In genomic region chr20:32624687-32625345, GRCh38 we compare ENCODE assay signal across 27 cellular contexts. TPM values are rescaled to one million over a fixed set of nuclear protein-coding genes. Genes with fewer than 3 reads are reported as not detected.
"Had no signal": no experiment of that assay in that cellular context is flagged by ENCODE, and none has a peak within 500 bp of the region (broad histone marks: within the 10 kb centered on the region; RNA-seq: fewer than 3 reads in every experiment).

No MANE protein-coding gene starts in this region.

- H3K27me3 Mint-ChIP-seq: activated naive CD8-positive, alpha-beta T cell treated with anti-CD3 and anti-CD28 coated beads, Interleukin-2, amount 50 U/mL, for 24 hours; central memory CD8-positive, alpha-beta T cell had no signal

- H3K36me3 ChIP-seq: ascending aorta, MG63 had no signal

- H3K9me3 Mint-ChIP-seq: activated naive CD8-positive, alpha-beta T cell treated with anti-CD3 and anti-CD28 coated beads, Interleukin-2, amount 50 U/mL, for 24 hours; central memory CD8-positive, alpha-beta T cell; T-helper 2 cell treated with Interferon-gamma antibody and Interleukin-4, amounts not matched to agents 5 μg/mL and 100 μg/mL, for 36 hours; WTC11 had no signal

- ATAC-seq: activated CD8-positive, alpha-beta T cell treated with anti-CD3 and anti-CD28 coated beads, Interleukin-2, amount 10 ng/mL, durations not matched to agents 7 days and 5 days; activated naive CD8-positive, alpha-beta T cell treated with anti-CD3 and anti-CD28 coated beads, Interleukin-2, amount 50 U/mL, for 24 hours; body of pancreas; WTC11 had no signal

- H3K27ac Mint-ChIP-seq: activated CD8-positive, alpha-beta T cell treated with anti-CD3 and anti-CD28 coated beads, Interleukin-2, amount 10 ng/mL, durations not matched to agents 7 days and 5 days; activated naive CD8-positive, alpha-beta T cell treated with anti-CD3 and anti-CD28 coated beads, Interleukin-2, amount 50 U/mL, for 24 hours; T-helper 2 cell treated with Interferon-gamma antibody and Interleukin-4, amounts not matched to agents 5 μg/mL and 100 μg/mL, for 36 hours; WTC11 had no signal

- DNase-seq: activated CD4-positive, alpha-beta T cell treated with anti-CD3 and anti-CD28 coated beads for 48 hours; activated CD4-positive, alpha-beta T cell treated with anti-CD3 and anti-CD28 coated beads, Interleukin-2, amount 50 U/mL, for 4 hours; activated CD4-positive, CD25-positive, alpha-beta regulatory T cell treated with anti-CD3 and anti-CD28 coated beads, Interleukin-2, amount 50 U/mL, for 72 hours; activated CD8-positive, alpha-beta memory T cell treated with anti-CD3 and anti-CD28 coated beads, Interleukin-2, amount 50 U/mL, for 48 hours; activated CD8-positive, alpha-beta T cell treated with anti-CD3 and anti-CD28 coated beads, Interleukin-2, amount 10 ng/mL, durations not matched to agents 7 days and 5 days; activated naive CD4-positive, alpha-beta T cell treated with anti-CD3 and anti-CD28 coated beads, Interleukin-2, amount 50 U/mL, for 16 hours; activated naive CD8-positive, alpha-beta T cell treated with anti-CD3 and anti-CD28 coated beads, Interleukin-2, amount 50 U/mL, for 24 hours; activated T-cell treated with anti-CD3 and anti-CD28 coated beads, Interleukin-2, amount 50 U/mL, for 1 hour; amniotic stem cell; body of pancreas; MG63; NCI-H1092 treated with DMSO at 0.1 percent for 48 hours; NCI-H1417 treated with DMSO at 0.1 percent for 48 hours; NCI-H1694 treated with DMSO at 0.1 percent for 48 hours; NCI-H2029 treated with DMSO at 0.1 percent for 48 hours; NCI-H345; NCI-H510A; NCI-H526 treated with DMSO at 0.1 percent for 48 hours; NK-92 treated with Interleukin-12 subunit alpha and Interleukin-12 subunit beta, amount 100 ng/mL, for 24 hours; SHP77 treated with DMSO at 0.1 percent for 48 hours; SW 1271 had no signal

- H3K9me3 ChIP-seq: ascending aorta, body of pancreas, MG63 had no signal

- H3K4me1 Mint-ChIP-seq: central memory CD8-positive, alpha-beta T cell had no signal

- H3K4me3 Mint-ChIP-seq: activated CD8-positive, alpha-beta T cell treated with anti-CD3 and anti-CD28 coated beads, Interleukin-2, amount 10 ng/mL, durations not matched to agents 7 days and 5 days; activated naive CD8-positive, alpha-beta T cell treated with anti-CD3 and anti-CD28 coated beads, Interleukin-2, amount 50 U/mL, for 24 hours; central memory CD8-positive, alpha-beta T cell; T-helper 2 cell treated with Interferon-gamma antibody and Interleukin-4, amounts not matched to agents 5 μg/mL and 100 μg/mL, for 36 hours; WTC11 had no signal

- H3K36me3 Mint-ChIP-seq: WTC11 had no signal

- H3K27ac ChIP-seq: ascending aorta, body of pancreas had no signal

- H3K4me3 ChIP-seq: ascending aorta, body of pancreas, MG63 had no signal

- H3K27me3 ChIP-seq: ascending aorta, body of pancreas, MG63 had no signal

RNA-seq across cellular contexts. Expression of gene C20orf203, which starts 48.9 kb away (rescaled TPM):
- total RNA-seq: ascending aorta; SK-MEL-5; T-helper 1 cell treated with Interleukin-12 subunit alpha and Interleukin-12 subunit beta and Interleukin-4 antibody, amounts not matched to agents 30 ng/mL and 1 ng/mL, for 36 hours had no signal
